9 cellular contexts compared by ENCODE assay signal in genomic region chr20:37295001-37295400, GRCh38. TPM values are rescaled to one million over a fixed set of nuclear protein-coding genes. Genes with fewer than 3 reads are reported as not detected.
DNase-seq lines count a peak whose midpoint lies in the region; ATAC-seq and TF ChIP-seq lines count a peak whose summit lies in the region.
"Had no signal": no experiment of that assay in that cellular context is flagged by ENCODE, and none has a peak within 500 bp of the region (broad histone marks: within the 10 kb centered on the region; RNA-seq: fewer than 3 reads in every experiment).

No MANE protein-coding gene starts in this region.

- CTCF ChIA-PET in AG04450 (lab: Charles Lee) = interaction anchor here (0.6 kb wide), 1 partner anchor 103 kb away, joined by 3 read pairs; no protein-coding TSS in a partner anchor

- peaks cover 31 to 58% of the 10 kb centered on the region in 2 donors for H3K4me1 ChIP-seq in muscle layer of duodenum (ENCODE audit: control insufficient read depth in 1 of 2, insufficient read depth in 2 of 2, low read length in 2 of 2)

- H3K27me3 ChIP-seq in AG04450 (ENCODE audit: control insufficient read depth, insufficient read depth, low read length) (no peaks in the 10 kb centered on the region), brain microvascular endothelial cell (replicated peaks) (no peaks in the 10 kb centered on the region), muscle layer of duodenum (ENCODE audit: low read depth, low read length) (no peaks in the 10 kb centered on the region)

- peaks cover 10% of the 10 kb centered on the region for H3K36me3 ChIP-seq in brain microvascular endothelial cell (replicated peaks)
- H3K36me3 ChIP-seq in muscle layer of duodenum (ENCODE audit: control insufficient read depth in 1 of 2, insufficient read depth in 2 of 2, low read length in 2 of 2) = peaks cover 0 to 2% of the 10 kb centered on the region in 2 donors

- in situ Hi-C loops in brain microvascular endothelial cell (cut with HindIII; ENCODE audit: low pct_ligation_motif_present, low sequenced_read_pairs) = no loop called here

- peak overlapping the region; percentile 83 for H3K27ac ChIP-seq in AG04450 (ENCODE audit: low read depth, low read length)
- H3K27ac ChIP-seq in brain microvascular endothelial cell = peak overlapping the region; percentile 91
- H3K27ac ChIP-seq in muscle layer of duodenum (ENCODE audit: low read length) = peak overlapping the region; percentile 88

- ATAC-seq in GM18511 (IDR thresholded peaks at IDR 0.05; ENCODE audit: unreplicated experiment) (no peak), HG02885 (IDR thresholded peaks at IDR 0.05; ENCODE audit: poor library complexity, unreplicated experiment) (no peak)

- DNase-seq in AG04450 (ENCODE audit: low read depth, low spot score) = peak; percentile 87
- DNase-seq in HT-29 (ENCODE audit: low spot score) = peak; percentile 73
- DNase-seq in brain microvascular endothelial cell = peak; percentile 98
- DNase-seq in effector CD8-positive, alpha-beta T cell (lab: John Stamatoyannopoulos, UW) = no peak
- no peak for DNase-seq in NCI-H1436 treated with DMSO at 0.1 percent for 48 hours (lab: John Stamatoyannopoulos, UW)
- DNase-seq: NCI-H1436 had no signal

- 0 out of 2 replicates have a peak, but pooled peaks cover 2% of the 10 kb centered on the region for H3K9me3 ChIP-seq in AG04450 (ENCODE audit: control insufficient read depth, insufficient read depth, low read length)
- H3K9me3 ChIP-seq in muscle layer of duodenum (ENCODE audit: control insufficient read depth in 1 of 2, low read length in 2 of 2) = no peaks in the 10 kb centered on the region

- TF ChIP-seq CTCF in AG04450 (IDR thresholded peaks at IDR 0.05; ENCODE audit: low read depth, low read length) (no peak), brain microvascular endothelial cell (IDR thresholded peaks at IDR 0.05; ENCODE audit: low read depth, low read length, missing control alignments) (no peak)

- no peak overlapping the region for H3K4me3 ChIP-seq in AG04450 (ENCODE audit: low read depth, low read length)
- H3K4me3 ChIP-seq in brain microvascular endothelial cell (ENCODE audit: low read depth, low read length) = no peak overlapping the region
- no peak overlapping the region for H3K4me3 ChIP-seq in muscle layer of duodenum (ENCODE audit: low read depth in 1 of 2, low read length in 2 of 2)

- POLR2A ChIA-PET in AG04450 (lab: Yijun Ruan, JAX) = interaction anchor here (0.7 to 1.5 kb wide), 4 partner anchors 17 to 222 kb away, joined by 4 to 6 read pairs (median 4); no protein-coding TSS in a partner anchor

RNA-seq across cellular contexts. Expression of gene MANBAL, which starts 5.5 kb away (rescaled TPM):
- polyA plus RNA-seq in AG04450 (2011; rRNA removed) = 71.6 and 78.6 TPM in 2 replicates
- polyA minus RNA-seq in AG04450 (2011; rRNA and poly(A)+ RNA removed) = 31.8 and 35.3 TPM in 2 replicates
- total RNA-seq in HT-29 (2014; rRNA removed; shearing (Covaris generic)) = 28.0 and 33.1 TPM in 2 replicates

RNA-seq across cellular contexts. Expression of gene GHRH, which starts 33.4 kb away (rescaled TPM):
- polyA plus RNA-seq in AG04450 (2011; rRNA removed) = not detected in 2 replicates
- polyA minus RNA-seq in AG04450 (2011; rRNA and poly(A)+ RNA removed) = not detected in 2 replicates
- total RNA-seq in HT-29 (2014; rRNA removed; shearing (Covaris generic)) = not detected in 2 replicates

RNA-seq across cellular contexts. Expression of gene SRC, which starts 50.9 kb away (rescaled TPM):
- 13.9 and 19.1 TPM in 2 replicates for polyA plus RNA-seq in AG04450 (2011; rRNA removed)
- polyA minus RNA-seq in AG04450 (2011; rRNA and poly(A)+ RNA removed) = 21.9 and 28.6 TPM in 2 replicates
- total RNA-seq in HT-29 (2014; rRNA removed; shearing (Covaris generic)) = 113 and 161 TPM in 2 replicates

Comparison
In these comparisons a context has a peak if more than half of its experiments do, and no peak if none do; other contexts are left out.
1. DNase-seq: peak in AG04450 (single experiment), HT-29 (single experiment) and brain microvascular endothelial cell (single experiment); none in effector CD8-positive, alpha-beta T cell (single experiment) and NCI-H1436 treated with DMSO at 0.1 percent for 48 hours (single experiment).
2. Peak in every context shown above with its lines, with median percentiles within 50 percentile points of each other: H3K27ac ChIP-seq.